In the genomic region with DNA sequence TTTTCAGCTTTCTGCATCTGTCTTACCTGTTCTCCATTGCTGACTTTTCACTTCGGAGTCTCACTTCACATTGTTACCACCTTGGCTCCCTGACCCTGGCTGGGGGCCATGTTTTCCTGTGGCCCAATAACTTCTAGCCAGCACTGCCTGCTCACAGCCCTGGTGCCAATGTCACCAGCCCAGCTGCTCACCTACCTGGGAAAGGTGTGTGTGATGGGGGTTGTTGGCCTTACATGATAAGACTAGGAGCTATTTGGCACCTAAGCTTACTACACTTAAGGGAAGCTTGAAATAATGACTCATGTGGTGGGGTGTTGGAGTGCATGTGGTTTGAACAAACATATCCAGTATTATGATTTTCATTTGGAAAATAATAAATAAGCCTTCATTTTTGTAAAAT, we compare ENCODE assay signal across 17 cellular contexts.
"Had no signal": no experiment of that assay in that cellular context is flagged by ENCODE, and none has a peak within 500 bp of the region (broad histone marks: within the 10 kb centered on the region; RNA-seq: fewer than 3 reads in every experiment).

No MANE protein-coding gene starts in this region.

- H3K9me3 ChIP-seq: prostate gland, tibial nerve, uterus had no signal

- H3K4me3 Mint-ChIP-seq: activated CD4-positive, alpha-beta T cell treated with anti-CD3 and anti-CD28 coated beads for 36 hours; activated CD8-positive, alpha-beta memory T cell treated with anti-CD3 and anti-CD28 coated beads, Interleukin-2, amount 10 ng/mL, durations not matched to agents 7 days and 5 days; activated naive CD4-positive, alpha-beta T cell treated with anti-CD3 and anti-CD28 coated beads, Interleukin-2, amount 10 ng/mL, durations not matched to agents 7 days and 5 days; neural crest cell had no signal

- ATAC-seq: activated CD4-positive, alpha-beta T cell treated with anti-CD3 and anti-CD28 coated beads for 36 hours; activated CD8-positive, alpha-beta memory T cell treated with anti-CD3 and anti-CD28 coated beads, Interleukin-2, amount 10 ng/mL, durations not matched to agents 7 days and 5 days; right cardiac atrium; stimulated activated naive CD8-positive, alpha-beta T cell treated with anti-CD3 and anti-CD28 coated beads, Interleukin-15, Interleukin-2, amounts not matched to agents 100 U/mL and 50 U/mL, for 24 hours had no signal

- H3K4me3 ChIP-seq: prostate gland, tibial nerve, uterus had no signal

- H3K27ac Mint-ChIP-seq: activated CD4-positive, alpha-beta T cell treated with anti-CD3 and anti-CD28 coated beads for 36 hours; activated CD8-positive, alpha-beta memory T cell treated with anti-CD3 and anti-CD28 coated beads, Interleukin-2, amount 10 ng/mL, durations not matched to agents 7 days and 5 days; activated naive CD4-positive, alpha-beta T cell treated with anti-CD3 and anti-CD28 coated beads, Interleukin-2, amount 10 ng/mL, durations not matched to agents 7 days and 5 days; activated T-helper 2 cell treated with anti-CD3 and anti-CD28 coated beads, Interferon-gamma antibody, Interleukin-2, Interleukin-4, amounts not matched to agents 10 μg/mL and 5 μg/mL and 100 μg/mL, durations not matched to agents 14 hours and 24 hours and 36 hours had no signal

- H3K4me1 ChIP-seq: prostate gland, uterus had no signal

- H3K36me3 ChIP-seq: prostate gland, tibial nerve, uterus had no signal

- H3K27me3 Mint-ChIP-seq: activated CD4-positive, alpha-beta T cell treated with anti-CD3 and anti-CD28 coated beads for 36 hours; activated CD8-positive, alpha-beta memory T cell treated with anti-CD3 and anti-CD28 coated beads, Interleukin-2, amount 10 ng/mL, durations not matched to agents 7 days and 5 days; activated naive CD4-positive, alpha-beta T cell treated with anti-CD3 and anti-CD28 coated beads, Interleukin-2, amount 10 ng/mL, durations not matched to agents 7 days and 5 days had no signal

- DNase-seq: activated CD4-positive, alpha-beta T cell treated with anti-CD3 and anti-CD28 coated beads for 36 hours; activated CD4-positive, alpha-beta T cell treated with anti-CD3 and anti-CD28 coated beads, Interleukin-2, amount 50 U/mL, for 48 hours; activated CD8-positive, alpha-beta memory T cell treated with anti-CD3 and anti-CD28 coated beads, Interleukin-2, amount 10 ng/mL, durations not matched to agents 7 days and 5 days; activated naive CD4-positive, alpha-beta T cell treated with anti-CD3 and anti-CD28 coated beads, Interleukin-2, amount 10 ng/mL, durations not matched to agents 7 days and 5 days; dermis blood vessel endothelial cell; effector memory CD4-positive, alpha-beta T cell; hippocampal formation; islet precursor cell; midbrain; right cardiac atrium; stimulated activated naive CD8-positive, alpha-beta T cell treated with anti-CD3 and anti-CD28 coated beads, Interleukin-15, Interleukin-2, amounts not matched to agents 100 U/mL and 50 U/mL, for 24 hours; SW 1271; uterus had no signal

- H3K27ac ChIP-seq: prostate gland, tibial nerve, uterus had no signal

- H3K27me3 ChIP-seq: tibial nerve, uterus had no signal
